In genomic region chr5:1522601-1523479, GRCh38 we compare ENCODE assay signal across 8 cellular contexts. TPM values are rescaled to one million over a fixed set of nuclear protein-coding genes. Genes with fewer than 3 reads are reported as not detected.
DNase-seq lines count a peak whose midpoint lies in the region; ATAC-seq lines count a peak whose summit lies in the region.

No MANE protein-coding gene starts in this region.

- H3K27me3 ChIP-seq in CD4-positive, alpha-beta memory T cell (ENCODE audit: insufficient read depth, low read length): no peaks in the 10 kb centered on the region
- H3K27me3 ChIP-seq in trophoblast cell (ENCODE audit: insufficient read depth, low read length): no peaks in the 10 kb centered on the region

- peak overlapping the region; percentile 74 for H3K9ac ChIP-seq in trophoblast cell (ENCODE audit: low read length)

- peak overlapping the region; percentile 90 for H4K91ac ChIP-seq in trophoblast cell (ENCODE audit: low read depth, low read length)

- peak overlapping the region; percentile 33 for H2BK120ac ChIP-seq in trophoblast cell (ENCODE audit: insufficient read depth, low read length, poor library complexity)

- H3K79me2 ChIP-seq in trophoblast cell (ENCODE audit: control insufficient read depth, insufficient read depth, low read length, poor library complexity): peaks cover 36% of the 10 kb centered on the region

- peaks cover 3 to 20% of the 10 kb centered on the region in 2 donors for H3K36me3 Mint-ChIP-seq in CD4-positive, alpha-beta memory T cell
- H3K36me3 Mint-ChIP-seq in activated CD8-positive, alpha-beta T cell treated with anti-CD3 and anti-CD28 coated beads, Interleukin-2, amount 10 ng/mL, durations not matched to agents 7 days and 5 days (ENCODE audit: low read depth): peaks cover 27% of the 10 kb centered on the region

- peak overlapping the region in 6 of 7 donors; percentile 48 to 90 (median 68) for H3K27ac Mint-ChIP-seq in CD4-positive, alpha-beta memory T cell
- peak overlapping the region; percentile 81 for H3K27ac Mint-ChIP-seq in activated CD8-positive, alpha-beta T cell treated with anti-CD3 and anti-CD28 coated beads, Interleukin-2, amount 10 ng/mL, durations not matched to agents 7 days and 5 days

- peak overlapping the region; percentile 88 for H3K4ac ChIP-seq in trophoblast cell (ENCODE audit: low read depth, low read length)

- no peaks in the 10 kb centered on the region for H3K36me3 ChIP-seq in CD4-positive, alpha-beta memory T cell (ENCODE audit: insufficient read depth, low read length)
- H3K36me3 ChIP-seq in trophoblast cell (ENCODE audit: control insufficient read depth in 1 of 2, insufficient read depth in 2 of 2, low read length in 2 of 2): peaks cover 20 to 23% of the 10 kb centered on the region in 2 experiments

- H3K18ac ChIP-seq in trophoblast cell (ENCODE audit: low read length): peak overlapping the region; percentile 23

- no CpG with 5 or more reads among the region's 63 CpGs for WGBS in trophoblast cell (ENCODE audit: extremely low coverage, insufficient coverage, insufficient read length)

- no peak overlapping the region for H2AFZ ChIP-seq in trophoblast cell (ENCODE audit: insufficient read depth, low read length, poor library complexity)

- POLR2A ChIA-PET in CD4-positive, alpha-beta memory T cell (lab: Charles Lee; ENCODE audit: partially characterized antibody): interaction anchor here (0.7 to 4.1 kb wide), 6 partner anchors 10 to 137 kb away, joined by 3 to 36 read pairs (median 4); no protein-coding TSS in a partner anchor
- POLR2A ChIA-PET in activated CD8-positive, alpha-beta T cell treated with anti-CD3 and anti-CD28 coated beads, Interleukin-2, amount 10 ng/mL, durations not matched to agents 7 days and 5 days (lab: Charles Lee): interaction anchor here (0.6 to 1.7 kb wide), 2 partner anchors 13 to 121 kb away, joined by 3 to 12 read pairs; no protein-coding TSS in a partner anchor

- H3K27me3 Mint-ChIP-seq in CD4-positive, alpha-beta memory T cell: no peaks in the 10 kb centered on the region
- no peaks in the 10 kb centered on the region for H3K27me3 Mint-ChIP-seq in activated CD8-positive, alpha-beta T cell treated with anti-CD3 and anti-CD28 coated beads, Interleukin-2, amount 10 ng/mL, durations not matched to agents 7 days and 5 days (ENCODE audit: low read depth)

- peaks cover 25% of the 10 kb centered on the region for H3K79me1 ChIP-seq in trophoblast cell (ENCODE audit: low read length)

- H3K9me3 Mint-ChIP-seq in CD4-positive, alpha-beta memory T cell: no peaks in the 10 kb centered on the region
- no peaks in the 10 kb centered on the region for H3K9me3 Mint-ChIP-seq in activated CD8-positive, alpha-beta T cell treated with anti-CD3 and anti-CD28 coated beads, Interleukin-2, amount 10 ng/mL, durations not matched to agents 7 days and 5 days (ENCODE audit: insufficient read depth)

- CTCF ChIA-PET in CD4-positive, alpha-beta memory T cell (lab: Charles Lee; ENCODE audit: partially characterized antibody): interaction anchor here (0.8 kb wide), 1 partner anchor 122 kb away, joined by 3 read pairs; no protein-coding TSS in a partner anchor
- CTCF ChIA-PET in activated CD8-positive, alpha-beta T cell treated with anti-CD3 and anti-CD28 coated beads, Interleukin-2, amount 10 ng/mL, durations not matched to agents 7 days and 5 days (lab: Charles Lee): no interaction called here

- peak overlapping the region; percentile 80 to 92 (median 88) for H3K4me3 Mint-ChIP-seq in CD4-positive, alpha-beta memory T cell
- peak overlapping the region; percentile 87 for H3K4me3 Mint-ChIP-seq in activated CD8-positive, alpha-beta T cell treated with anti-CD3 and anti-CD28 coated beads, Interleukin-2, amount 10 ng/mL, durations not matched to agents 7 days and 5 days

- peak overlapping the region; percentile 25 for H4K8ac ChIP-seq in trophoblast cell (ENCODE audit: low read depth, low read length)

- H3K4me1 Mint-ChIP-seq in CD4-positive, alpha-beta memory T cell: peaks cover 14 to 39% (median 26%) of the 10 kb centered on the region in 4 donors
- peaks cover 21% of the 10 kb centered on the region for H3K4me1 Mint-ChIP-seq in activated CD8-positive, alpha-beta T cell treated with anti-CD3 and anti-CD28 coated beads, Interleukin-2, amount 10 ng/mL, durations not matched to agents 7 days and 5 days (ENCODE audit: low read depth)

- ATAC-seq in HG03064 (IDR thresholded peaks at IDR 0.05; ENCODE audit: low read depth, unreplicated experiment) (peak; percentile 2), Right ventricle myocardium inferior (no peak), HG02981 (IDR thresholded peaks at IDR 0.05; ENCODE audit: unreplicated experiment) (no peak), GM19324 (IDR thresholded peaks at IDR 0.05; ENCODE audit: low FRiP score, unreplicated experiment) (no peak)
- ATAC-seq in activated CD8-positive, alpha-beta T cell treated with anti-CD3 and anti-CD28 coated beads, Interleukin-2, amount 10 ng/mL, durations not matched to agents 7 days and 5 days: peak; percentile 31

- peak overlapping the region; percentile 44 for H2BK5ac ChIP-seq in trophoblast cell (ENCODE audit: low read depth, low read length, poor library complexity)

- H3K4me3 ChIP-seq in CD4-positive, alpha-beta memory T cell (ENCODE audit: low read length in 2 of 2): peak overlapping the region in 1 of 2 donors; percentile 59
- H3K4me3 ChIP-seq in trophoblast cell (ENCODE audit: low read depth, low read length): peak overlapping the region; percentile 93

- no peak overlapping the region for H3K23ac ChIP-seq in trophoblast cell (ENCODE audit: low read length)

- no peak overlapping the region for H4K12ac ChIP-seq in trophoblast cell (ENCODE audit: low read depth, low read length)

- H2AK5ac ChIP-seq in trophoblast cell (ENCODE audit: low read length): peak overlapping the region; percentile 2

- no peak for DNase-seq in CD4-positive, alpha-beta memory T cell
- no peak for DNase-seq in activated CD8-positive, alpha-beta T cell treated with anti-CD3 and anti-CD28 coated beads, Interleukin-2, amount 10 ng/mL, durations not matched to agents 7 days and 5 days
- DNase-seq in Right ventricle myocardium inferior (ENCODE audit: missing footprints) (peak; percentile 75), trophoblast cell (peak in 1 of 2 donors; percentile 49), NCI-H128 (lab: John Stamatoyannopoulos, UW; ENCODE audit: unreplicated experiment) (no peak)

- H2BK12ac ChIP-seq in trophoblast cell (ENCODE audit: low read length): no peak overlapping the region

- H3K4me2 ChIP-seq in trophoblast cell (ENCODE audit: low read length): peak overlapping the region; percentile 92

- H3K9me3 ChIP-seq in CD4-positive, alpha-beta memory T cell (ENCODE audit: control insufficient read depth in 1 of 2, low read length in 2 of 2): no peaks in the 10 kb centered on the region
- no peaks in the 10 kb centered on the region for H3K9me3 ChIP-seq in trophoblast cell (ENCODE audit: insufficient read depth, low read depth, low read length)

- peak overlapping the region; percentile 30 for H3K27ac ChIP-seq in CD4-positive, alpha-beta memory T cell (ENCODE audit: low read depth, low read length)
- peak overlapping the region; percentile 65 for H3K27ac ChIP-seq in trophoblast cell (ENCODE audit: low read depth, low read length)

- peaks cover 40% of the 10 kb centered on the region for H3K4me1 ChIP-seq in CD4-positive, alpha-beta memory T cell (ENCODE audit: insufficient read depth, low read length)
- H3K4me1 ChIP-seq in trophoblast cell (ENCODE audit: control insufficient read depth in 1 of 2, insufficient read depth in 2 of 2, low read length in 2 of 2): peaks cover 15 to 17% of the 10 kb centered on the region in 2 experiments

- H3K14ac ChIP-seq in trophoblast cell (ENCODE audit: low read length): peak overlapping the region; percentile 74

- intact Hi-C loops in CD4-positive, alpha-beta memory T cell (cut with micrococcal nuclease): loop anchor here (1.0 kb wide), 1 partner anchor 13 kb away; no protein-coding TSS in a partner anchor
- intact Hi-C loops in Right ventricle myocardium inferior (cut with DNase I): no loop called here

RNA-seq across cellular contexts. Expression of gene LPCAT1, which starts 0.9 kb away (rescaled TPM):
- total RNA-seq in CD4-positive, alpha-beta memory T cell: 10 to 100 TPM; 62.8 to 63.6 TPM
- polyA plus RNA-seq in CD4-positive, alpha-beta memory T cell: 10 to 100 TPM in 1 of 2 donors, 1 to 10 TPM in 1; 9.0 to 32.2 TPM
- 10 to 100 TPM; 60.8 to 68.3 TPM for total RNA-seq in activated CD8-positive, alpha-beta T cell treated with anti-CD3 and anti-CD28 coated beads, Interleukin-2, amount 10 ng/mL, durations not matched to agents 7 days and 5 days
- 13.4 TPM for total RNA-seq in Right ventricle myocardium inferior
- polyA plus RNA-seq in trophoblast cell (2013): 199 and 206 TPM in 2 replicates

Comparison
In these comparisons a context has a peak if more than half of its experiments do, and no peak if none do; other contexts are left out.
1. ATAC-seq: peak in HG03064 (single experiment) and activated CD8-positive, alpha-beta T cell treated with anti-CD3 and anti-CD28 coated beads, Interleukin-2, amount 10 ng/mL, durations not matched to agents 7 days and 5 days (single experiment); none in Right ventricle myocardium inferior (single experiment), HG02981 (single experiment) and GM19324 (single experiment).